In genomic region chr7:127541548-127541947, GRCh38 we compare ENCODE assay signal across 8 cellular contexts.
"Had no signal": no experiment of that assay in that cellular context is flagged by ENCODE, and none has a peak within 500 bp of the region (broad histone marks: within the 10 kb centered on the region; RNA-seq: fewer than 3 reads in every experiment).

No MANE protein-coding gene starts in this region.

- DNase-seq: GDM1, GF-D8 had no signal

- H3K4me3 ChIP-seq: GM12878 had no signal

- FAIRE-seq: G401.6, GM12891, GM12892, GM18507, GM19239 had no signal

- ATAC-seq: GM12878 had no signal
